ENCODE assay signal across 28 cellular contexts in the genomic region with DNA sequence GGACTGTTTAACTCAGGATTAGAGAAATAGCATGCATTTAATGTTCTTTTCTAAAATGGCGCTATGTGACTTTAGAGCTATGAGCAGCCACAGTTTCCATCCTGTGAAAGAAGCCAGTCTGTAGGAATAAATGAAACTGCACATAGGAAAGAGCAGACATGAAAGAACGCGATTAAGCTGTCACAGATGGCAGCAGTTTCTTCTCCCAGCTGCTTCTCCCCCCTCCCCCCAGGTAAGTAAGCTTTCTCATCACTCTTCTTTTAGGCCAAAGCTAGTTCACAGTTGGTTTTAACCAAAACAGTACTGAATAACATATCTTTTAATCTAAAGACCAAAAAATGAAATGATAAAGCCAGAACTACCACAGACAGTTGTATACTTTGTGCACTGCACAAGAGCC.
"Had no signal": no experiment of that assay in that cellular context is flagged by ENCODE, and none has a peak within 500 bp of the region (broad histone marks: within the 10 kb centered on the region; RNA-seq: fewer than 3 reads in every experiment).

No MANE protein-coding gene starts in this region.

- H3K4me3 Mint-ChIP-seq: naive thymus-derived CD8-positive, alpha-beta T cell; nephron; neural progenitor cell; stimulated activated effector memory CD8-positive, alpha-beta T cell treated with anti-CD3 and anti-CD28 coated beads, Interleukin-12 subunit alpha, Interleukin-12 subunit beta, amount 100 ng/mL, for 72 hours; stimulated activated naive B cell treated with anti-CD40 and anti-IgM and Interleukin-4, amounts not matched to agents 10 μg/mL and 1 μg/mL and 100 μg/mL, for 72 hours; stimulated activated naive CD8-positive, alpha-beta T cell treated with anti-CD3 and anti-CD28 coated beads, Interleukin-15, Interleukin-2, amounts not matched to agents 100 ng/mL and 50 ng/mL, for 24 hours had no signal

- H3K9me3 Mint-ChIP-seq: nephron, neural progenitor cell had no signal

- H2AFZ ChIP-seq: neural progenitor cell, parathyroid adenoma had no signal

- H3K79me2 ChIP-seq: parathyroid adenoma had no signal

- H3K27me3 Mint-ChIP-seq: progenitor cell of endocrine pancreas; stimulated activated naive B cell treated with anti-CD40 and anti-IgM and Interleukin-4, amounts not matched to agents 10 μg/mL and 1 μg/mL and 100 μg/mL, for 72 hours; stimulated activated naive CD8-positive, alpha-beta T cell treated with anti-CD3 and anti-CD28 coated beads, Interleukin-15, Interleukin-2, amounts not matched to agents 100 ng/mL and 50 ng/mL, for 24 hours had no signal

- H3K9me3 ChIP-seq: ovary, psoas muscle, right lobe of liver, stomach, thoracic aorta, thyroid gland, upper lobe of left lung, uterus had no signal

- H3K4me2 ChIP-seq: neural progenitor cell had no signal

- H3K4me1 ChIP-seq: neural progenitor cell, parathyroid adenoma, psoas muscle, right lobe of liver, sigmoid colon, stomach, thyroid gland, tibial nerve, upper lobe of left lung, uterus had no signal

- H3K27ac ChIP-seq: neural progenitor cell, ovary, parathyroid adenoma, psoas muscle, right lobe of liver, sigmoid colon, stomach, thoracic aorta, thyroid gland, tibial nerve, upper lobe of left lung, uterus had no signal

- ATAC-seq: naive thymus-derived CD8-positive, alpha-beta T cell; psoas muscle; right cardiac atrium; right lobe of liver; stimulated activated effector memory CD8-positive, alpha-beta T cell treated with anti-CD3 and anti-CD28 coated beads, Interleukin-12 subunit alpha, Interleukin-12 subunit beta, amount 100 ng/mL, for 72 hours; stimulated activated naive B cell treated with anti-CD40 and anti-IgM and Interleukin-4, amounts not matched to agents 10 μg/mL and 1 μg/mL and 100 μg/mL, for 72 hours had no signal

- FAIRE-seq: small intestine had no signal

- DNase-seq: naive thymus-derived CD8-positive, alpha-beta T cell; occipital lobe; ovary; posterior cingulate gyrus; psoas muscle; right cardiac atrium; right lobe of liver; sigmoid colon; small intestine; stimulated activated CD4-positive, alpha-beta T cell treated with anti-CD3 and anti-CD28 coated beads, Interleukin-15, amount 100 ng/mL, for 24 hours; stimulated activated CD4-positive, alpha-beta T cell treated with anti-CD3 and anti-CD28 coated beads, Interleukin-2, amount 100 ng/mL, for 24 hours; stimulated activated CD4-positive, alpha-beta T cell treated with anti-CD3 and anti-CD28 coated beads, Interleukin-2, amount 100 ng/mL, for 48 hours; stimulated activated CD4-positive, alpha-beta T cell treated with anti-CD3 and anti-CD28 coated beads, Interleukin-4, amount 100 ng/mL, for 24 hours; stimulated activated naive B cell treated with anti-CD40 and anti-IgM and Interleukin-4, amounts not matched to agents 10 μg/mL and 1 μg/mL and 100 μg/mL, for 72 hours; stimulated activated naive CD4-positive, alpha-beta T cell treated with Interleukin-2 at 50 U/mL for 16 hours; stomach; thyroid gland; trophoblast cell; upper lobe of left lung; uterus had no signal

- H3K9ac ChIP-seq: neural progenitor cell, parathyroid adenoma had no signal

- H3K27ac Mint-ChIP-seq: naive thymus-derived CD8-positive, alpha-beta T cell; nephron; neural progenitor cell; progenitor cell of endocrine pancreas; stimulated activated effector memory CD8-positive, alpha-beta T cell treated with anti-CD3 and anti-CD28 coated beads, Interleukin-12 subunit alpha, Interleukin-12 subunit beta, amount 100 ng/mL, for 72 hours; stimulated activated naive B cell treated with anti-CD40 and anti-IgM and Interleukin-4, amounts not matched to agents 10 μg/mL and 1 μg/mL and 100 μg/mL, for 72 hours; stimulated activated naive CD8-positive, alpha-beta T cell treated with anti-CD3 and anti-CD28 coated beads, Interleukin-15, Interleukin-2, amounts not matched to agents 100 ng/mL and 50 ng/mL, for 24 hours had no signal

- H3K4me3 ChIP-seq: neural progenitor cell, ovary, psoas muscle, right lobe of liver, sigmoid colon, stomach, thoracic aorta, thyroid gland, tibial nerve, upper lobe of left lung, uterus had no signal

- H3K36me3 ChIP-seq: neural progenitor cell, ovary, right lobe of liver, sigmoid colon, stomach, thoracic aorta, thyroid gland, tibial nerve, upper lobe of left lung, uterus had no signal

- H3K4me1 Mint-ChIP-seq: naive thymus-derived CD8-positive, alpha-beta T cell; nephron; neural progenitor cell; stimulated activated effector memory CD8-positive, alpha-beta T cell treated with anti-CD3 and anti-CD28 coated beads, Interleukin-12 subunit alpha, Interleukin-12 subunit beta, amount 100 ng/mL, for 72 hours; stimulated activated naive B cell treated with anti-CD40 and anti-IgM and Interleukin-4, amounts not matched to agents 10 μg/mL and 1 μg/mL and 100 μg/mL, for 72 hours had no signal

- H3K36me3 Mint-ChIP-seq: naive thymus-derived CD8-positive, alpha-beta T cell; neural progenitor cell; stimulated activated effector memory CD8-positive, alpha-beta T cell treated with anti-CD3 and anti-CD28 coated beads, Interleukin-12 subunit alpha, Interleukin-12 subunit beta, amount 100 ng/mL, for 72 hours; stimulated activated naive B cell treated with anti-CD40 and anti-IgM and Interleukin-4, amounts not matched to agents 10 μg/mL and 1 μg/mL and 100 μg/mL, for 72 hours had no signal

- H3K27me3 ChIP-seq: neural progenitor cell, ovary, right lobe of liver, sigmoid colon, stomach, thyroid gland, tibial nerve, upper lobe of left lung, uterus had no signal
